ENCODE assay signal across 8 cellular contexts in genomic region chr4:113958766-113959540, GRCh38. TPM values are rescaled to one million over a fixed set of nuclear protein-coding genes. Genes with fewer than 3 reads are reported as not detected.
A peak's percentile ranks its signal among the peaks of the same experiment; 100 is the strongest.
DNase-seq lines count a peak whose midpoint lies in the region; ATAC-seq and TF ChIP-seq lines count a peak whose summit lies in the region.

No MANE protein-coding gene starts in this region.

- H3K4me3 Mint-ChIP-seq in type B pancreatic cell (no peak overlapping the region), endodermal cell (no peak overlapping the region)

- H3K4me1 Mint-ChIP-seq in type B pancreatic cell (ENCODE audit: unreplicated experiment) (peaks cover 28% of the 10 kb centered on the region), endodermal cell (no peaks in the 10 kb centered on the region)

- H3K36me3 ChIP-seq in endodermal cell (ENCODE audit: control insufficient read depth, insufficient read depth, low read length), result no peaks in the 10 kb centered on the region

- WGBS in endodermal cell (ENCODE audit: insufficient coverage in 1 of 2, insufficient read length in 1 of 2), 2 experiments, result 90 to 93% methylated on average over 3 to 7 of the region's 8 CpGs

- H3K4me3 ChIP-seq in foreskin fibroblast (ENCODE audit: low read depth in 1 of 2, low read length in 2 of 2) (peak overlapping the region in 1 of 2 donors; percentile 35), endodermal cell (ENCODE audit: low read length) (no peak overlapping the region)

- no peak for TF ChIP-seq CTCF in foreskin fibroblast (IDR thresholded peaks at IDR 0.05; ENCODE audit: low read depth, low read length)
- TF ChIP-seq CTCF in type B pancreatic cell (conservative IDR thresholded peaks at IDR 0.05), result no peak
- TF ChIP-seq CTCF in endodermal cell (conservative IDR thresholded peaks at IDR 0.05), result no peak

- no peaks in the 10 kb centered on the region for H3K4me1 ChIP-seq in endodermal cell (ENCODE audit: control insufficient read depth, insufficient read depth, low read length)

- H3K9me3 ChIP-seq in endodermal cell (ENCODE audit: control insufficient read depth, low read length), result no peaks in the 10 kb centered on the region

- no peak overlapping the region for H3K9ac ChIP-seq in endodermal cell (ENCODE audit: extremely low read depth, low read length, poor library complexity, severe bottlenecking)

- H3K9me3 Mint-ChIP-seq in type B pancreatic cell, result no peaks in the 10 kb centered on the region
- H3K9me3 Mint-ChIP-seq in endodermal cell, result no peaks in the 10 kb centered on the region

- peak overlapping the region; percentile 46 for H3K27ac Mint-ChIP-seq in type B pancreatic cell
- no peak overlapping the region for H3K27ac Mint-ChIP-seq in endodermal cell

- H3K27ac ChIP-seq in endodermal cell (ENCODE audit: low read depth, low read length), result no peak overlapping the region

- no peak for ATAC-seq in HG02623 (IDR thresholded peaks at IDR 0.05; ENCODE audit: unreplicated experiment)
- ATAC-seq in GM21825 (IDR thresholded peaks at IDR 0.05; ENCODE audit: unreplicated experiment), result no peak

- DNase-seq in SIG-M5 treated with dmso at 0.1 percent for 504 hours (lab: John Stamatoyannopoulos, UW; ENCODE audit: unreplicated experiment) (peak; percentile 67), SIG-M5 (lab: John Stamatoyannopoulos, UW) (no peak), foreskin fibroblast (peak; percentile 93), type B pancreatic cell (ENCODE audit: extremely low spot score, unreplicated experiment) (no peak), endodermal cell (no peak)

- H3K36me3 Mint-ChIP-seq in type B pancreatic cell, result no peaks in the 10 kb centered on the region
- no peaks in the 10 kb centered on the region for H3K36me3 Mint-ChIP-seq in endodermal cell (ENCODE audit: low read depth)

- no peaks in the 10 kb centered on the region for H3K27me3 Mint-ChIP-seq in type B pancreatic cell
- no peaks in the 10 kb centered on the region for H3K27me3 Mint-ChIP-seq in endodermal cell (ENCODE audit: insufficient read depth)

- H3K27me3 ChIP-seq in endodermal cell (ENCODE audit: control insufficient read depth, insufficient read depth, low read length, poor library complexity, severe bottlenecking), result no peaks in the 10 kb centered on the region

TF ChIP-seq in PFSK-1, 5 proteins besides CTCF, POLR2A, EP300 and RAD21:
- TF ChIP-seq POLR2AphosphoS5 (IDR thresholded peaks at IDR 0.05; ENCODE audit: low read depth, low read length) (peak; percentile 48; the same call in 1 of the 2 replicates), TAF1 (IDR thresholded peaks at IDR 0.05; ENCODE audit: borderline replicate concordance, insufficient read depth, low read length) (peak; percentile 45; the same call in 1 of the 2 replicates), REST (IDR thresholded peaks at IDR 0.05; ENCODE audit: insufficient read depth in 1 of 2, low read depth in 2 of 2, low read length in 2 of 2) (no peak), SIN3A (IDR thresholded peaks at IDR 0.05; ENCODE audit: borderline replicate concordance, insufficient read depth, low read length) (peak; percentile 71; the same call in 1 of the 2 replicates)

RNA-seq across cellular contexts. Expression of gene ARSJ, which starts 20.5 kb away (rescaled TPM):
- 12.1 TPM for polyA plus RNA-seq in PFSK-1 (2012; ENCODE audit: insufficient read length, low read depth)
- 3.5 and 4.9 TPM in 2 replicates for total RNA-seq in type B pancreatic cell (ENCODE audit: low replicate concordance)
- total RNA-seq in endodermal cell, result under 1 TPM; 0.35 to 0.77 TPM
- polyA plus RNA-seq in endodermal cell (2013, experiment 1 of 2), result 0.82 TPM
- polyA plus RNA-seq in endodermal cell (2013, experiment 2 of 2), result 1.0 TPM

Comparison
In these comparisons a context has a peak if more than half of its experiments do, and no peak if none do; other contexts are left out.
1. DNase-seq: peak in SIG-M5 treated with dmso at 0.1 percent for 504 hours (single experiment) and foreskin fibroblast (2 of 2); none in SIG-M5 (single experiment), type B pancreatic cell (single experiment) and endodermal cell (single experiment).